In genomic region chr5:151771259-151772028, GRCh38 we compare ENCODE assay signal across 8 cellular contexts. TPM values are rescaled to one million over a fixed set of nuclear protein-coding genes. Genes with fewer than 3 reads are reported as not detected.
A peak's percentile ranks its signal among the peaks of the same experiment; 100 is the strongest.
DNase-seq lines count a peak whose midpoint lies in the region; ATAC-seq and TF ChIP-seq lines count a peak whose summit lies in the region.

Gene G3BP1, plus strand, starts transcription at chr5:151771954. Its CDS starts 14,667 bp downstream, at chr5:151786621.

- H3K9ac ChIP-seq in mucosa of rectum (ENCODE audit: low read depth in 1 of 2, low read length in 2 of 2) = peak within 1 kb of the TSS; percentile 90 to 93

- no peaks in the 10 kb centered on the region for H3K9me3 Mint-ChIP-seq in activated T-cell treated with anti-CD3 and anti-CD28 coated beads, Interleukin-2, amount 50 U/mL, for 4 hours

- no peaks in the 10 kb centered on the region for H3K27me3 ChIP-seq in Panc1 (ENCODE audit: control insufficient read depth, insufficient read depth, low read length)
- no peaks in the 10 kb centered on the region for H3K27me3 ChIP-seq in mucosa of rectum (ENCODE audit: control insufficient read depth in 2 of 2, insufficient read depth in 2 of 2, low read length in 2 of 2)

- H3K4me1 ChIP-seq in Panc1 (ENCODE audit: control insufficient read depth, insufficient read depth, low read length) (peaks cover 24% of the 10 kb centered on the region), mucosa of rectum (ENCODE audit: control insufficient read depth in 2 of 2, insufficient read depth in 2 of 2, low read length in 2 of 2) (peaks cover 35 to 40% of the 10 kb centered on the region in 2 donors)

- in situ Hi-C loops in Panc1 (cut with HindIII; ENCODE audit: low pct_unique_long_range_greater_than_20kb, low sequenced_read_pairs) = no loop called here

- CTCF ChIA-PET in Panc1 (lab: Charles Lee) = interaction anchor here (0.6 to 1.2 kb wide), 5 partner anchors 63 to 743 kb away, joined by 3 to 7 read pairs (median 5); no protein-coding TSS in a partner anchor

- H3K4me3 Mint-ChIP-seq in activated T-cell treated with anti-CD3 and anti-CD28 coated beads, Interleukin-2, amount 50 U/mL, for 4 hours = peak within 1 kb of the TSS; percentile 88

- H3K36me3 ChIP-seq in Panc1 (ENCODE audit: control insufficient read depth, insufficient read depth, low read length) = peaks cover 5% of the 10 kb centered on the region; the same call in 1 of the 2 replicates
- H3K36me3 ChIP-seq in mucosa of rectum (ENCODE audit: control insufficient read depth in 2 of 2, insufficient read depth in 2 of 2, low read length in 2 of 2) = no peaks in the 10 kb centered on the region

- peak; percentile 98 for TF ChIP-seq POLR2A in erythroblast (IDR thresholded peaks at IDR 0.05; ENCODE audit: low read length)

- peak within 1 kb of the TSS; percentile 92 to 97 for H3K4me3 ChIP-seq in Panc1 (ENCODE audit: low read depth in 2 of 2, low read length in 2 of 2)
- H3K4me3 ChIP-seq in mucosa of rectum (ENCODE audit: low read length in 2 of 2) = peak within 1 kb of the TSS; percentile 75 to 97

- ATAC-seq in GM21723 (IDR thresholded peaks at IDR 0.05; ENCODE audit: unreplicated experiment) (peak; percentile 81), Panc1 (peak; percentile 91)
- ATAC-seq in activated T-cell treated with anti-CD3 and anti-CD28 coated beads, Interleukin-2, amount 50 U/mL, for 4 hours = peak; percentile 80 to 83

- no peaks in the 10 kb centered on the region for H3K27me3 Mint-ChIP-seq in activated T-cell treated with anti-CD3 and anti-CD28 coated beads, Interleukin-2, amount 50 U/mL, for 4 hours (ENCODE audit: low read depth)

- DNase-seq in DMS79 treated with DMSO at 0.1 percent for 48 hours (lab: John Stamatoyannopoulos, UW) (peak; percentile 100), KG1 (lab: John Stamatoyannopoulos, UW) (peak; percentile 89), Panc1 (ENCODE audit: low read depth, low spot score) (peak; percentile 100), erythroblast (lab: John Stamatoyannopoulos, UW) (peak; percentile 100)
- peak; percentile 98 for DNase-seq in activated T-cell treated with anti-CD3 and anti-CD28 coated beads, Interleukin-2, amount 50 U/mL, for 4 hours
- peak; percentile 98 for DNase-seq in stimulated activated CD8-positive, alpha-beta memory T cell treated with anti-CD3 and anti-CD28 coated beads, Interleukin-4, amount 100 ng/mL, for 48 hours

- intact Hi-C loops in Panc1 (cut with micrococcal nuclease; ENCODE audit: unreplicated experiment) = no loop called here

- TF ChIP-seq CTCF in Panc1 (IDR thresholded peaks at IDR 0.05) = peak; percentile 75

- H3K36me3 Mint-ChIP-seq in activated T-cell treated with anti-CD3 and anti-CD28 coated beads, Interleukin-2, amount 50 U/mL, for 4 hours (ENCODE audit: insufficient read depth) = peaks cover 30% of the 10 kb centered on the region

- peaks cover 37% of the 10 kb centered on the region for H3K4me1 Mint-ChIP-seq in activated T-cell treated with anti-CD3 and anti-CD28 coated beads, Interleukin-2, amount 50 U/mL, for 4 hours (ENCODE audit: low read depth)

- POLR2A ChIA-PET in Panc1 (lab: Charles Lee) = interaction anchor here (0.6 to 1.0 kb wide), 4 partner anchors 17 to 129 kb away, joined by 3 to 4 read pairs (median 3); no protein-coding TSS in a partner anchor

- no TSS peak for BruUV-seq in Panc1 (replicated peaks; lab: Mats Ljungman, UMichigan)

- peak within 1 kb of the TSS; percentile 97 for H3K27ac ChIP-seq in Panc1 (ENCODE audit: low read length)
- H3K27ac ChIP-seq in mucosa of rectum (ENCODE audit: low read depth in 2 of 2, low read length in 2 of 2) = peak within 1 kb of the TSS; percentile 97 to 99

- no peaks in the 10 kb centered on the region for H3K9me3 ChIP-seq in Panc1 (ENCODE audit: control insufficient read depth, insufficient read depth, low read depth, low read length)
- no peaks in the 10 kb centered on the region for H3K9me3 ChIP-seq in mucosa of rectum (ENCODE audit: control insufficient read depth in 2 of 2, low read length in 2 of 2)

RNA-seq across cellular contexts. Expression of gene G3BP1, which starts in this region (rescaled TPM):
- 290 TPM for total RNA-seq in Panc1 (2021; ENCODE audit: unreplicated experiment)
- 138 TPM for polyA plus RNA-seq in Panc1 (2012; ENCODE audit: insufficient read length)
- total RNA-seq in activated T-cell treated with anti-CD3 and anti-CD28 coated beads, Interleukin-2, amount 50 U/mL, for 4 hours = 100 to 1,000 TPM; 532 to 555 (median 540) TPM

Comparison
In these comparisons a context has a peak if more than half of its experiments do, and no peak if none do; other contexts are left out.
1. Peak in every context shown above with its lines: DNase-seq, ATAC-seq, H3K4me3 ChIP-seq and H3K27ac ChIP-seq.